18 cellular contexts compared by ENCODE assay signal in genomic region chr4:55251352-55251751, GRCh38.
A peak's percentile ranks its signal among the peaks of the same experiment; 100 is the strongest.
DNase-seq lines count a peak whose midpoint lies in the region; ATAC-seq and TF ChIP-seq lines count a peak whose summit lies in the region.
"Had no signal": no experiment of that assay in that cellular context is flagged by ENCODE, and none has a peak within 500 bp of the region (broad histone marks: within the 10 kb centered on the region; RNA-seq: fewer than 3 reads in every experiment).

No MANE protein-coding gene starts in this region.

- H3K27ac ChIP-seq in cardiac muscle cell = no peak overlapping the region
- no peak overlapping the region for H3K27ac ChIP-seq in heart left ventricle
- H3K27ac ChIP-seq: KMS-11 had no signal

- TF ChIP-seq POLR2A in heart left ventricle (IDR thresholded peaks at IDR 0.05) = no peak

- H3K36me3 Mint-ChIP-seq in nephron progenitor cell (ENCODE audit: low read depth) = no peaks in the 10 kb centered on the region
- H3K36me3 Mint-ChIP-seq: CD8-positive, alpha-beta memory T cell had no signal

- no peaks in the 10 kb centered on the region for H3K36me3 ChIP-seq in cardiac muscle cell
- no peaks in the 10 kb centered on the region for H3K36me3 ChIP-seq in heart left ventricle

- DNase-seq in cardiac muscle cell (ENCODE audit: low read depth in 1 of 2, low spot score in 1 of 2) (peak; percentile 15 to 66), heart left ventricle (no peak), cardiac fibroblast (ENCODE audit: low read depth in 2 of 2) (peak; percentile 11 to 66), iPS-NIHi7 (ENCODE audit: extremely low spot score) (peak; percentile 15), nephron progenitor cell (no peak), DMS114 treated with DMSO at 0.1 percent for 48 hours (lab: John Stamatoyannopoulos, UW; ENCODE audit: unreplicated experiment) (no peak), GM10266 (ENCODE audit: extremely low spot score) (no peak), NCI-H345 treated with DMSO at 0.1 percent for 48 hours (lab: John Stamatoyannopoulos, UW; ENCODE audit: unreplicated experiment) (no peak)
- DNase-seq: 8988T; CD8-positive, alpha-beta memory T cell; H7; NCI-H1048; NCI-H146; NCI-H2081 treated with DMSO at 0.1 percent for 48 hours; NCI-H526; OCI-M1; SHP77 treated with DMSO at 0.1 percent for 48 hours had no signal

- TF ChIP-seq CTCF in cardiac muscle cell (IDR thresholded peaks at IDR 0.05; ENCODE audit: low read depth, low read length) = no peak
- TF ChIP-seq CTCF in heart left ventricle (IDR thresholded peaks at IDR 0.05) = no peak
- no peak for TF ChIP-seq CTCF in cardiac fibroblast (IDR thresholded peaks at IDR 0.05; ENCODE audit: low read depth, low read length)
- TF ChIP-seq CTCF in nephron progenitor cell (IDR thresholded peaks at IDR 0.05) = no peak
- TF ChIP-seq CTCF in GM10266 (IDR thresholded peaks at IDR 0.05; ENCODE audit: control insufficient read depth, insufficient read depth, low read depth, missing control alignments) = no peak

- no peak overlapping the region for H3K4me3 Mint-ChIP-seq in nephron progenitor cell
- H3K4me3 Mint-ChIP-seq: CD8-positive, alpha-beta memory T cell had no signal

- H3K4me1 Mint-ChIP-seq in nephron progenitor cell = peaks cover 50% of the 10 kb centered on the region
- H3K4me1 Mint-ChIP-seq: CD8-positive, alpha-beta memory T cell had no signal

- H3K27me3 Mint-ChIP-seq in nephron progenitor cell (ENCODE audit: low read depth, poor library complexity) = no peaks in the 10 kb centered on the region

- WGBS in heart left ventricle, 4 donors = 46 to 62% (median 57%) methylated on average over 4 of the region's 4 CpGs

- no peaks in the 10 kb centered on the region for H3K9me3 Mint-ChIP-seq in nephron progenitor cell

- H3K9me3 ChIP-seq in cardiac muscle cell (ENCODE audit: low read depth) = no peaks in the 10 kb centered on the region
- H3K9me3 ChIP-seq in heart left ventricle = no peaks in the 10 kb centered on the region

- H3K27me3 ChIP-seq in cardiac muscle cell (no peaks in the 10 kb centered on the region), heart left ventricle (no peaks in the 10 kb centered on the region)

- intact Hi-C loops in heart left ventricle (cut with DNase I) = no loop called here

- peaks cover 50% of the 10 kb centered on the region for H3K4me1 ChIP-seq in cardiac muscle cell (ENCODE audit: low read depth)
- H3K4me1 ChIP-seq in heart left ventricle = peaks cover 0 to 7% (median 0%) of the 10 kb centered on the region in 12 donors

- ATAC-seq in heart left ventricle = no peak

- H3K4me3 ChIP-seq in cardiac muscle cell (no peak overlapping the region), heart left ventricle (no peak overlapping the region), cardiac fibroblast (replicated peaks in 1 of 2; ENCODE audit: low read depth in 2 of 2, low read length in 2 of 2) (no peak overlapping the region)

- H3K27ac Mint-ChIP-seq in nephron progenitor cell = no peak overlapping the region
- H3K27ac Mint-ChIP-seq: CD8-positive, alpha-beta memory T cell had no signal

Comparison
In these comparisons a context has a peak if more than half of its experiments do, and no peak if none do; other contexts are left out.
1. DNase-seq: peak in cardiac muscle cell (2 of 2), cardiac fibroblast (2 of 2) and iPS-NIHi7 (single experiment); none in heart left ventricle (0 of 5), nephron progenitor cell (single experiment), DMS114 treated with DMSO at 0.1 percent for 48 hours (single experiment), GM10266 (single experiment) and NCI-H345 treated with DMSO at 0.1 percent for 48 hours (single experiment).